8 cellular contexts compared by ENCODE assay signal in genomic region chr19:57499680-57500395, GRCh38. TPM values are rescaled to one million over a fixed set of nuclear protein-coding genes. Genes with fewer than 3 reads are reported as not detected.
DNase-seq lines count a peak whose midpoint lies in the region; ATAC-seq and TF ChIP-seq lines count a peak whose summit lies in the region.
"Not testable (repeated sequence)": the region's sequence is repeated elsewhere in the genome, so short reads cannot be mapped to it uniquely, and the experiment has no call there.

TSS of gene ZNF773 (plus strand) at chr19:57499938. CDS start at chr19:57500081, 143 bp downstream.

- H3K9ac ChIP-seq in SK-N-SH, result peak within 1 kb of the TSS; percentile 80

- H3K4me1 ChIP-seq in SK-N-SH (ENCODE audit: control insufficient read depth in 1 of 2, insufficient read depth in 2 of 2, low read depth in 1 of 2, low read length in 1 of 2); testis: not testable (repeated sequence)

- peak within 1 kb of the TSS; percentile 40 to 64; a peak in 3 of 4 replicates for H3K27ac ChIP-seq in SK-N-SH (ENCODE audit: low read depth in 2 of 2, low read length in 1 of 2)
- H3K27ac ChIP-seq in testis, result peak within 1 kb of the TSS; percentile 81 to 82

- H4K20me1 ChIP-seq in SK-N-SH (ENCODE audit: insufficient read depth), result not testable (repeated sequence)

- H3K9me3 Mint-ChIP-seq in activated naive CD4-positive, alpha-beta T cell treated with anti-CD3 and anti-CD28 coated beads, Interleukin-2, amount 50 U/mL, for 24 hours, result peaks cover 28% of the 10 kb centered on the region
- H3K9me3 Mint-ChIP-seq in osteocyte (ENCODE audit: unreplicated experiment), result peaks cover 41% of the 10 kb centered on the region

- H3K4me3 Mint-ChIP-seq in activated naive CD4-positive, alpha-beta T cell treated with anti-CD3 and anti-CD28 coated beads, Interleukin-2, amount 50 U/mL, for 24 hours, result peak within 1 kb of the TSS; percentile 93
- peak within 1 kb of the TSS; percentile 69 for H3K4me3 Mint-ChIP-seq in osteocyte (ENCODE audit: unreplicated experiment)

- not testable (repeated sequence) for H3K9me3 ChIP-seq in SK-N-SH, testis

- peaks cover 17% of the 10 kb centered on the region for H3F3A ChIP-seq in SK-N-SH (replicated peaks; ENCODE audit: insufficient read depth)

- not testable (repeated sequence) for H3K27me3 Mint-ChIP-seq in activated naive CD4-positive, alpha-beta T cell treated with anti-CD3 and anti-CD28 coated beads, Interleukin-2, amount 50 U/mL, for 24 hours; osteocyte (ENCODE audit: unreplicated experiment)

- WGBS in SK-N-SH (ENCODE audit: low lambda C conversion rate), result under 1% methylated on average over 51 of the region's 69 CpGs
- WGBS in testis, 2 donors, result 1% methylated on average over 16 to 40 of the region's 69 CpGs

- H3K27me3 ChIP-seq in GM06990 (replicated peaks; ENCODE audit: control insufficient read depth, insufficient read depth, low read length); SK-N-SH (ENCODE audit: insufficient read depth); testis: not testable (repeated sequence)

- H3K27ac Mint-ChIP-seq in activated naive CD4-positive, alpha-beta T cell treated with anti-CD3 and anti-CD28 coated beads, Interleukin-2, amount 50 U/mL, for 24 hours, result peak within 1 kb of the TSS; percentile 96
- H3K27ac Mint-ChIP-seq in osteocyte (ENCODE audit: unreplicated experiment), result peak within 1 kb of the TSS; percentile 72

- peak within 1 kb of the TSS; percentile 56; the same call in 1 of the 2 replicates for H2AFZ ChIP-seq in SK-N-SH (ENCODE audit: low read depth)

- peaks cover 46% of the 10 kb centered on the region for H3K36me3 Mint-ChIP-seq in activated naive CD4-positive, alpha-beta T cell treated with anti-CD3 and anti-CD28 coated beads, Interleukin-2, amount 50 U/mL, for 24 hours
- peaks cover 44% of the 10 kb centered on the region for H3K36me3 Mint-ChIP-seq in osteocyte (ENCODE audit: unreplicated experiment)

- POLR2A ChIA-PET in SK-N-SH (lab: Yijun Ruan, JAX), result interaction anchor here (0.6 to 1.0 kb wide), 3 partner anchors 23 to 174 kb away, joined by 4 read pairs; partner anchors contain the start of genes ZNF134 and ZNF772

- not testable (repeated sequence) for TF ChIP-seq RAD21 in SK-N-SH (IDR thresholded peaks at IDR 0.05; ENCODE audit: low read length)

- TF ChIP-seq CTCF in GM06990 (IDR thresholded peaks at IDR 0.05; ENCODE audit: insufficient read depth, low read length, poor library complexity, severe bottlenecking); SK-N-SH (IDR thresholded peaks at IDR 0.05); osteocyte (IDR thresholded peaks at IDR 0.05); testis (IDR thresholded peaks at IDR 0.05): not testable (repeated sequence)

- DNase-seq in GM06990 (ENCODE audit: extremely low read depth, insufficient read length) (peak; percentile 98), NCI-H1048 (lab: John Stamatoyannopoulos, UW) (peak; percentile 89), SK-N-SH (peak; percentile 92), head of caudate nucleus (peak; percentile 79 to 97 (median 92)), osteocyte (ENCODE audit: extremely low spot score, unreplicated experiment) (peak; percentile 96), testis (peak; percentile 98)

- CTCF ChIA-PET in SK-N-SH (lab: Yijun Ruan, JAX), result not testable (repeated sequence)

- peaks cover 39% of the 10 kb centered on the region for H3K79me2 ChIP-seq in SK-N-SH (ENCODE audit: insufficient read depth)

- intact Hi-C loops in head of caudate nucleus (cut with DNase I); testis (cut with DNase I; ENCODE audit: low total_unique reads): not testable (repeated sequence)

- H3K4me3 ChIP-seq in GM06990 (replicated peaks; ENCODE audit: low read depth, low read length) (peak within 1 kb of the TSS; percentile 75), SK-N-SH (ENCODE audit: low read depth in 2 of 2, low read length in 1 of 2) (peak within 1 kb of the TSS; percentile 72 to 83), testis (peak within 1 kb of the TSS; percentile 81 to 85)

- TF ChIP-seq EP300 in SK-N-SH (IDR thresholded peaks at IDR 0.05; ENCODE audit: borderline replicate concordance in 1 of 2, low read depth in 1 of 2, low read length in 1 of 2), result not testable (repeated sequence)

- not testable (repeated sequence) for TF ChIP-seq POLR2A in testis (IDR thresholded peaks at IDR 0.05)

- peak within 1 kb of the TSS; percentile 70 for H3K4me2 ChIP-seq in SK-N-SH

- peak; percentile 98 for ATAC-seq in HG02571 (IDR thresholded peaks at IDR 0.05; ENCODE audit: unreplicated experiment)

- H3K36me3 ChIP-seq in GM06990 (ENCODE audit: control insufficient read depth, insufficient read depth, low read length); testis (ENCODE audit: low read depth, missing control alignments): not testable (repeated sequence)
- peaks cover 6 to 20% of the 10 kb centered on the region in 2 experiments for H3K36me3 ChIP-seq in SK-N-SH (replicated peaks in 1 of 2; ENCODE audit: control insufficient read depth in 1 of 2, insufficient read depth in 2 of 2, low read length in 1 of 2)

- not testable (repeated sequence) for H3K9me2 ChIP-seq in SK-N-SH

- peaks cover 36% of the 10 kb centered on the region for H3K4me1 Mint-ChIP-seq in activated naive CD4-positive, alpha-beta T cell treated with anti-CD3 and anti-CD28 coated beads, Interleukin-2, amount 50 U/mL, for 24 hours
- peaks cover 14% of the 10 kb centered on the region for H3K4me1 Mint-ChIP-seq in osteocyte (ENCODE audit: unreplicated experiment)

TF ChIP-seq in SK-N-SH, 30 proteins besides CTCF, POLR2A, EP300 and RAD21:
- TF ChIP-seq GABPA (IDR thresholded peaks at IDR 0.05; ENCODE audit: low read depth) (peak; percentile 91), ELF1 (IDR thresholded peaks at IDR 0.05) (peak; percentile 90), IRF3 (IDR thresholded peaks at IDR 0.05; ENCODE audit: low read depth, low read length) (peak; percentile 56), TAF1 (IDR thresholded peaks at IDR 0.05; ENCODE audit: borderline replicate concordance, low read depth, low read length) (peak; percentile 66; the same call in 1 of the 2 replicates), CHD2 (IDR thresholded peaks at IDR 0.05; ENCODE audit: low read length, partially characterized antibody) (peak; percentile 93), MXI1 (IDR thresholded peaks at IDR 0.05; ENCODE audit: low read depth, low read length) (peak; percentile 38; the same call in 1 of the 2 replicates), POLR2AphosphoS5 (IDR thresholded peaks at IDR 0.05; ENCODE audit: low read depth, low read length) (peak; percentile 91)
- TF ChIP-seq, protein P1, sequence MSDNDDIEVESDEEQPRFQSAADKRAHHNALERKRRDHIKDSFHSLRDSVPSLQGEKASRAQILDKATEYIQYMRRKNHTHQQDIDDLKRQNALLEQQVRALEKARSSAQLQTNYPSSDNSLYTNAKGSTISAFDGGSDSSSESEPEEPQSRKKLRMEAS (IDR thresholded peaks at IDR 0.05; ENCODE audit: low read depth), result peak; percentile 58; the same call in 1 of the 2 replicates
TF ChIP-seq in SK-N-SH: peak in this region for 8; not testable (repeated sequence) for 22.

RNA-seq across cellular contexts. Expression of gene ZNF773, which starts in this region (rescaled TPM):
- polyA plus RNA-seq in SK-N-SH (2012; rRNA removed) (6.6 and 9.0 TPM in 2 replicates), testis (ENCODE audit: insufficient read depth, low read depth, low replicate concordance) (7.3 TPM)
- polyA plus RNA-seq in SK-N-SH (2012; cell fraction: cytosol; rRNA removed), result 4.7 and 5.2 TPM in 2 replicates
- polyA plus RNA-seq in SK-N-SH (2012; cell fraction: nucleus; rRNA removed), result 17.7 and 22.1 TPM in 2 replicates
- total RNA-seq in osteocyte (7.4 and 8.4 TPM in 2 replicates), testis (10 to 100 TPM; 31.2 to 33.3 TPM)

Comparison
In these comparisons a context has a peak if more than half of its experiments do, and no peak if none do; other contexts are left out.
1. Peak in every context shown above with its lines: DNase-seq, ATAC-seq, H3K4me3 ChIP-seq and H3K27ac ChIP-seq.